ENCODE assay signal across 1 cellular context in the genomic region with DNA sequence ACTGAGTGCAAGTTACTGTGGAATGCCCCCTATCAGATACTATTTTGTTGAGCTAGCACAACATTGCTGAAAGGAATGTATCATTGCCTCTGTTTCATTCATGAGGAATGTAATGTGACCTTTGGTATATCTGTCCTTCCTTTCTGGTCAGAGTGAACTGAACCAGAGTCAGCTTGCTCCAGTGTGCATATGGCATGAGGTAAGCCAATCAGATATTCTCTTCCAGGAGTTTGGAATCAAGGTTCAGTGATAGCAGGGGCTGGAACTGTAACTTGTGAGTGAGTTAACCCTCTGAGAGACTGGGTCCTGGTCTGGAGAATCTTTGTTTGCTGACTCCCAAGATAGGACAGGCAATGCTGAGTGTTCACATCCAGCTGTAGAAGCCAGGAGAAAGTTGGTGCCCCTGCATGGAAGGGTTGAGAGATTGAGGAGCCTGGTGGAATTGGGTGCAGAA.
TF ChIP-seq lines count a peak whose summit lies in the region.

No MANE protein-coding gene starts in this region.

TF ChIP-seq in HepG2, 621 proteins besides CTCF, POLR2A, EP300 and RAD21 (continued from another document and continues in another):
- TF ChIP-seq, protein P1, sequence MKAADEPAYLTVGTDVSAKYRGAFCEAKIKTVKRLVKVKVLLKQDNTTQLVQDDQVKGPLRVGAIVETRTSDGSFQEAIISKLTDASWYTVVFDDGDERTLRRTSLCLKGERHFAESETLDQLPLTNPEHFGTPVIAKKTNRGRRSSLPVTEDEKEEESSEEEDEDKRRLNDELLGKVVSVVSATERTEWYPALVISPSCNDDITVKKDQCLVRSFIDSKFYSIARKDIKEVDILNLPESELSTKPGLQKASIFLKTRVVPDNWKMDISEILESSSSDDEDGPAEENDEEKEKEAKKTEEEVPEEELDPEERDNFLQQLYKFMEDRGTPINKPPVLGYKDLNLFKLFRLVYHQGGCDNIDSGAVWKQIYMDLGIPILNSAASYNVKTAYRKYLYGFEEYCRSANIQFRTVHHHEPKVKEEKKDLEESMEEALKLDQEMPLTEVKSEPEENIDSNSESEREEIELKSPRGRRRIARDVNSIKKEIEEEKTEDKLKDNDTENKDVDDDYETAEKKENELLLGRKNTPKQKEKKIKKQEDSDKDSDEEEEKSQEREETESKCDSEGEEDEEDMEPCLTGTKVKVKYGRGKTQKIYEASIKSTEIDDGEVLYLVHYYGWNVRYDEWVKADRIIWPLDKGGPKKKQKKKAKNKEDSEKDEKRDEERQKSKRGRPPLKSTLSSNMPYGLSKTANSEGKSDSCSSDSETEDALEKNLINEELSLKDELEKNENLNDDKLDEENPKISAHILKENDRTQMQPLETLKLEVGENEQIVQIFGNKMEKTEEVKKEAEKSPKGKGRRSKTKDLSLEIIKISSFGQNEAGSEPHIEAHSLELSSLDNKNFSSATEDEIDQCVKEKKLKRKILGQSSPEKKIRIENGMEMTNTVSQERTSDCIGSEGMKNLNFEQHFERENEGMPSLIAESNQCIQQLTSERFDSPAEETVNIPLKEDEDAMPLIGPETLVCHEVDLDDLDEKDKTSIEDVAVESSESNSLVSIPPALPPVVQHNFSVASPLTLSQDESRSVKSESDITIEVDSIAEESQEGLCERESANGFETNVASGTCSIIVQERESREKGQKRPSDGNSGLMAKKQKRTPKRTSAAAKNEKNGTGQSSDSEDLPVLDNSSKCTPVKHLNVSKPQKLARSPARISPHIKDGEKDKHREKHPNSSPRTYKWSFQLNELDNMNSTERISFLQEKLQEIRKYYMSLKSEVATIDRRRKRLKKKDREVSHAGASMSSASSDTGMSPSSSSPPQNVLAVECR (CRISPR knock-in tag; IDR thresholded peaks at IDR 0.05; ENCODE audit: borderline replicate concordance): no peak
- TF ChIP-seq NR0B2 (CRISPR knock-in tag; IDR thresholded peaks at IDR 0.05) (no peak), SALL2 (CRISPR knock-in tag; IDR thresholded peaks at IDR 0.05) (no peak), SNAPC4 (CRISPR knock-in tag; IDR thresholded peaks at IDR 0.05) (no peak), USF2 (IDR thresholded peaks at IDR 0.05; ENCODE audit: low read depth, low read length) (no peak), USF2 (CRISPR knock-in tag; IDR thresholded peaks at IDR 0.05; ENCODE audit: borderline replicate concordance) (no peak), ZNF567 (CRISPR knock-in tag; IDR thresholded peaks at IDR 0.05; ENCODE audit: borderline replicate concordance) (no peak), GPN1 (CRISPR knock-in tag; IDR thresholded peaks at IDR 0.05; ENCODE audit: borderline replicate concordance) (no peak), CBX5 (CRISPR knock-in tag; IDR thresholded peaks at IDR 0.05; ENCODE audit: borderline replicate concordance) (no peak), REST (IDR thresholded peaks at IDR 0.05; ENCODE audit: borderline replicate concordance in 1 of 2, low read depth in 1 of 2, low read length in 2 of 2) (no peak), CREB1 (IDR thresholded peaks at IDR 0.05) (no peak), CREB1 (CRISPR knock-in tag; IDR thresholded peaks at IDR 0.05) (peak; percentile 74), ZNF230 (CRISPR knock-in tag; IDR thresholded peaks at IDR 0.05) (no peak), TCF7 (IDR thresholded peaks at IDR 0.05; ENCODE audit: low read depth) (no peak), NRL (CRISPR knock-in tag; IDR thresholded peaks at IDR 0.05; ENCODE audit: borderline replicate concordance) (no peak), ZNF512B (CRISPR knock-in tag; IDR thresholded peaks at IDR 0.05; ENCODE audit: borderline replicate concordance) (no peak)
- TF ChIP-seq, protein P2, sequence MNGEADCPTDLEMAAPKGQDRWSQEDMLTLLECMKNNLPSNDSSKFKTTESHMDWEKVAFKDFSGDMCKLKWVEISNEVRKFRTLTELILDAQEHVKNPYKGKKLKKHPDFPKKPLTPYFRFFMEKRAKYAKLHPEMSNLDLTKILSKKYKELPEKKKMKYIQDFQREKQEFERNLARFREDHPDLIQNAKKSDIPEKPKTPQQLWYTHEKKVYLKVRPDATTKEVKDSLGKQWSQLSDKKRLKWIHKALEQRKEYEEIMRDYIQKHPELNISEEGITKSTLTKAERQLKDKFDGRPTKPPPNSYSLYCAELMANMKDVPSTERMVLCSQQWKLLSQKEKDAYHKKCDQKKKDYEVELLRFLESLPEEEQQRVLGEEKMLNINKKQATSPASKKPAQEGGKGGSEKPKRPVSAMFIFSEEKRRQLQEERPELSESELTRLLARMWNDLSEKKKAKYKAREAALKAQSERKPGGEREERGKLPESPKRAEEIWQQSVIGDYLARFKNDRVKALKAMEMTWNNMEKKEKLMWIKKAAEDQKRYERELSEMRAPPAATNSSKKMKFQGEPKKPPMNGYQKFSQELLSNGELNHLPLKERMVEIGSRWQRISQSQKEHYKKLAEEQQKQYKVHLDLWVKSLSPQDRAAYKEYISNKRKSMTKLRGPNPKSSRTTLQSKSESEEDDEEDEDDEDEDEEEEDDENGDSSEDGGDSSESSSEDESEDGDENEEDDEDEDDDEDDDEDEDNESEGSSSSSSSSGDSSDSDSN (CRISPR knock-in tag; IDR thresholded peaks at IDR 0.05): no peak
- TF ChIP-seq, protein P3, sequence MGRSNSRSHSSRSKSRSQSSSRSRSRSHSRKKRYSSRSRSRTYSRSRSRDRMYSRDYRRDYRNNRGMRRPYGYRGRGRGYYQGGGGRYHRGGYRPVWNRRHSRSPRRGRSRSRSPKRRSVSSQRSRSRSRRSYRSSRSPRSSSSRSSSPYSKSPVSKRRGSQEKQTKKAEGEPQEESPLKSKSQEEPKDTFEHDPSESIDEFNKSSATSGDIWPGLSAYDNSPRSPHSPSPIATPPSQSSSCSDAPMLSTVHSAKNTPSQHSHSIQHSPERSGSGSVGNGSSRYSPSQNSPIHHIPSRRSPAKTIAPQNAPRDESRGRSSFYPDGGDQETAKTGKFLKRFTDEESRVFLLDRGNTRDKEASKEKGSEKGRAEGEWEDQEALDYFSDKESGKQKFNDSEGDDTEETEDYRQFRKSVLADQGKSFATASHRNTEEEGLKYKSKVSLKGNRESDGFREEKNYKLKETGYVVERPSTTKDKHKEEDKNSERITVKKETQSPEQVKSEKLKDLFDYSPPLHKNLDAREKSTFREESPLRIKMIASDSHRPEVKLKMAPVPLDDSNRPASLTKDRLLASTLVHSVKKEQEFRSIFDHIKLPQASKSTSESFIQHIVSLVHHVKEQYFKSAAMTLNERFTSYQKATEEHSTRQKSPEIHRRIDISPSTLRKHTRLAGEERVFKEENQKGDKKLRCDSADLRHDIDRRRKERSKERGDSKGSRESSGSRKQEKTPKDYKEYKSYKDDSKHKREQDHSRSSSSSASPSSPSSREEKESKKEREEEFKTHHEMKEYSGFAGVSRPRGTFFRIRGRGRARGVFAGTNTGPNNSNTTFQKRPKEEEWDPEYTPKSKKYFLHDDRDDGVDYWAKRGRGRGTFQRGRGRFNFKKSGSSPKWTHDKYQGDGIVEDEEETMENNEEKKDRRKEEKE (IDR thresholded peaks at IDR 0.05): no peak
- TF ChIP-seq, protein P4, sequence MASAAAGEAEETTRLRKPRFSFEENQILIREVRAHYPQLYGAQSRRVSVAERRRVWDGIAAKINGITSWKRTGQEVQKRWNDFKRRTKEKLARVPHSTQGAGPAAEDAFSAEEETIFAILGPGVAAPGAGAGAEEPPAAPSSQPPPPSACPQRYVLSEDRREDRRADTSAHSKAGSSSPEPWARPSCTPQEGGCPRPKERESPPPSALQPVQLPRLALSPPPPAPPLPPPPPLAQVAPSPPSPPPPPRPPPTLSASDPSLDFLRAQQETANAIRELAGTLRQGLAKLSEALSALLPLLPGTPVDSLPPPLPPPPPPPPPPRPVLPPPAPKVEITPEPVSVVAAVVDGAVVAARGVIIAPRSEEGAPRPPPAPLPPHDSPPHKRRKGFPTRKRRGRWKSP (CRISPR knock-in tag; IDR thresholded peaks at IDR 0.05): no peak
